Comparison of ENCODE assay signal across 8 cellular contexts in the genomic region with DNA sequence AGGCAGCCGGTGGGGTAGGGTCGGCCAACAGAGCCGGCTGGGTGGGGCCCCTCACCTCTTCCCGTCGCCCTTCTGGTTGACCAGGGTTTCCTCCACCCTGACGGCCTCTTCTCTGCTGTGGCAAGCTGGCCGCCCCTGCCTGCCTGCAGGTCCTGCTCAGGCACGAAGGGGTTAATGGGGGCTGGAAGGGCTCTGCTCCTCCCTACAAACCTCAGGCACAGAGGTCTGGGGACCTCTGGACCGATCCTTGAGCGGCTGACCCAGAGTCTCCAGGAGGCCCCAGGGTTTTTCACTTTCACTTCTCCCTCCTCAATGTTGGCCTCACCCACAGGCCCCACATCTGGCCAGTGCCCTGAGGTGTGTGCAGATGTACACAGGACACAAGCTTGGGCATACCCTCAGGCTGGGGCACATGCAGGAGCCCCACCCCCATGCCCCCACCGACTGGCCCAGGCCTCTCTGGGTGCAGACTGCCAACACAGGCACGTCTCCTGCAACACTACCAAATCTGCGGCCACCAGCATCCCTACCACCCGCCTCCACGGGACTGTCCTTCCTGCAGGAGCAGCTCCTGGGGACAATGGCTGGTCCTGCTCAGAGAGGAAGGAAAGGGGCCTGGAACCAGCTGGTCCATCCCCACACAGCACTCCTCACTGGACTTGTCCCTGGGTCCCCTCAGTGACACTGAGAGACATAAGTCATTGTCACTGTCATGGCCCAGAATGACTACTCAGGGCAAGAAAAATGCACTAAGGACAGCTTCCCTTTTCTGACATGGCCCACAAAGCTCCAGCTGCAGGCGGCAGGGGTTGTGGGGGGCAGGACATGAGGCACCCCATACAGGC. TPM values are rescaled to one million over a fixed set of nuclear protein-coding genes. Genes with fewer than 3 reads are reported as not detected.
DNase-seq lines count a peak whose midpoint lies in the region; ATAC-seq and TF ChIP-seq lines count a peak whose summit lies in the region.

No MANE protein-coding gene starts in this region.

- peaks cover 93% of the 10 kb centered on the region for H3K27me3 ChIP-seq in hepatocyte
- peaks cover 92% of the 10 kb centered on the region for H3K27me3 ChIP-seq in transverse colon

- CTCF ChIA-PET in RWPE1 (lab: Yijun Ruan, JAX), result interaction anchor here (0.7 to 1.5 kb wide), 5 partner anchors 21 to 153 kb away, joined by 3 to 7 read pairs (median 5); no protein-coding TSS in a partner anchor

- peaks cover 70% of the 10 kb centered on the region for H3K27me3 Mint-ChIP-seq in activated T-cell treated with anti-CD3 and anti-CD28 coated beads, Interleukin-2, amount 50 U/mL, for 72 hours (ENCODE audit: low read depth)

- no peaks in the 10 kb centered on the region for H3K36me3 ChIP-seq in hepatocyte (replicated peaks; ENCODE audit: insufficient read depth, low read depth)
- H3K36me3 ChIP-seq in transverse colon, result no peaks in the 10 kb centered on the region

- H3K4me1 Mint-ChIP-seq in activated T-cell treated with anti-CD3 and anti-CD28 coated beads, Interleukin-2, amount 50 U/mL, for 72 hours (ENCODE audit: low read depth), result peaks cover 27% of the 10 kb centered on the region

- DNase-seq in activated T-cell treated with anti-CD3 and anti-CD28 coated beads, Interleukin-2, amount 50 U/mL, for 72 hours, result no peak
- DNase-seq in activated T-cell treated with anti-CD3 and anti-CD28 coated beads for 4 hours (no peak), RWPE1 (ENCODE audit: low spot score) (no peak), hepatocyte (ENCODE audit: low spot score) (no peak), transverse colon (peak; percentile 16), HK-2 (ENCODE audit: unreplicated experiment) (no peak), GM19240 (ENCODE audit: insufficient read length, low spot score) (no peak)
- DNase-seq in stimulated activated CD4-positive, alpha-beta T cell treated with anti-CD3 and anti-CD28 coated beads, Interleukin-4, amount 100 ng/mL, for 24 hours, result no peak

- H4K20me1 ChIP-seq in hepatocyte (ENCODE audit: insufficient read depth, poor library complexity, severe bottlenecking), result peaks cover 6% of the 10 kb centered on the region

- H3K4me1 ChIP-seq in hepatocyte (ENCODE audit: insufficient read depth), result peaks cover 10% of the 10 kb centered on the region
- peaks cover 9 to 40% (median 17%) of the 10 kb centered on the region in 4 donors for H3K4me1 ChIP-seq in transverse colon

- H3K9me3 ChIP-seq in hepatocyte (ENCODE audit: low read depth), result no peaks in the 10 kb centered on the region
- no peaks in the 10 kb centered on the region for H3K9me3 ChIP-seq in transverse colon

- H3K9me2 ChIP-seq in hepatocyte (replicated peaks; ENCODE audit: insufficient read depth), result no peaks in the 10 kb centered on the region

- no peak for TF ChIP-seq EP300 in transverse colon (IDR thresholded peaks at IDR 0.05; ENCODE audit: low read depth)

- POLR2A ChIA-PET in RWPE1 (lab: Yijun Ruan, JAX; ENCODE audit: low non-redundant PET), result no interaction called here

- no peaks in the 10 kb centered on the region for H3K79me2 ChIP-seq in hepatocyte

- 25% methylated on average over 14 of the region's 16 CpGs for WGBS in hepatocyte (ENCODE audit: low lambda C conversion rate, missing lambda C conversion rate)
- 43% methylated on average over 9 of the region's 16 CpGs; no CpG with 5 or more reads in 1 of the 2 donors for WGBS in transverse colon (ENCODE audit: low coverage in 1 of 2), 2 donors

- no peak overlapping the region for H3K27ac Mint-ChIP-seq in activated T-cell treated with anti-CD3 and anti-CD28 coated beads, Interleukin-2, amount 50 U/mL, for 72 hours

- H3K4me2 ChIP-seq in hepatocyte, result peak overlapping the region; percentile 79

- no peak overlapping the region for H3K4me3 ChIP-seq in hepatocyte
- H3K4me3 ChIP-seq in transverse colon, result peak overlapping the region in 2 of 4 donors; percentile 19 to 40

- TF ChIP-seq POLR2A in transverse colon (IDR thresholded peaks at IDR 0.05), result no peak

- H3K9me3 Mint-ChIP-seq in activated T-cell treated with anti-CD3 and anti-CD28 coated beads, Interleukin-2, amount 50 U/mL, for 72 hours, result no peaks in the 10 kb centered on the region

- H3K36me3 Mint-ChIP-seq in activated T-cell treated with anti-CD3 and anti-CD28 coated beads, Interleukin-2, amount 50 U/mL, for 72 hours (ENCODE audit: insufficient read depth in 2 of 2), result peaks cover 4 to 5% of the 10 kb centered on the region in 2 donors

- H3K27ac ChIP-seq in RWPE1 (peak overlapping the region; percentile 61), hepatocyte (no peak overlapping the region), transverse colon (no peak overlapping the region)

- peak overlapping the region; percentile 66 to 75 for H3K4me3 Mint-ChIP-seq in activated T-cell treated with anti-CD3 and anti-CD28 coated beads, Interleukin-2, amount 50 U/mL, for 72 hours

- in situ Hi-C loops in transverse colon (cut with MboI; ENCODE audit: low pct_ligation_motif_present in 1 of 4, low pct_unique_long_range_greater_than_20kb in 1 of 4, low sequenced_read_pairs in 3 of 4), result no loop called here

- no peak overlapping the region for H2AFZ ChIP-seq in hepatocyte

- peak in 1 of 2 donors; percentile 22 for ATAC-seq in activated T-cell treated with anti-CD3 and anti-CD28 coated beads, Interleukin-2, amount 50 U/mL, for 72 hours (replicated peaks in 1 of 2)

- TF ChIP-seq CTCF in RWPE1 (conservative IDR thresholded peaks at IDR 0.05; ENCODE audit: low read depth) (no peak), hepatocyte (IDR thresholded peaks at IDR 0.05; ENCODE audit: poor library complexity) (no peak), transverse colon (IDR thresholded peaks at IDR 0.05) (no peak)

- intact Hi-C loops in transverse colon (cut with DNase I; ENCODE audit: low total_unique reads), result no loop called here

RNA-seq across cellular contexts. Expression of gene TBX1, which starts 3.2 kb away (rescaled TPM):
- total RNA-seq in activated T-cell treated with anti-CD3 and anti-CD28 coated beads, Interleukin-2, amount 50 U/mL, for 72 hours, result under 1 TPM in 1 of 2 donors, not detected in 1; 0.12 TPM
- total RNA-seq in hepatocyte (not detected in 2 replicates), transverse colon (1 to 10 TPM in 2 of 4 donors, not detected in 2; 1.1 to 1.3 TPM)
- polyA plus RNA-seq in hepatocyte, result 0.07 and 1.1 TPM in 2 replicates

RNA-seq across cellular contexts. Expression of gene GP1BB, which starts 34.0 kb away (rescaled TPM):
- total RNA-seq in activated T-cell treated with anti-CD3 and anti-CD28 coated beads, Interleukin-2, amount 50 U/mL, for 72 hours, result under 1 TPM in 1 of 2 donors, not detected in 1; 0.17 TPM
- total RNA-seq in hepatocyte (1.0 and 2.5 TPM in 2 replicates), transverse colon (10 to 100 TPM in 1 of 4 donors, 1 to 10 TPM in 2, under 1 TPM in 1; 0.41 to 10.3 (median 1.8) TPM)
- polyA plus RNA-seq in hepatocyte, result 2.4 and 2.8 TPM in 2 replicates

RNA-seq across cellular contexts. Expression of gene SEPTIN5, which starts 43.1 kb away (rescaled TPM):
- 1 to 10 TPM; 1.8 to 1.9 TPM for total RNA-seq in activated T-cell treated with anti-CD3 and anti-CD28 coated beads, Interleukin-2, amount 50 U/mL, for 72 hours
- total RNA-seq in hepatocyte (4.3 and 10.0 TPM in 2 replicates), transverse colon (100 to 1,000 TPM in 1 of 4 donors, 1 to 10 TPM in 3; 2.5 to 709 (median 5.4) TPM)
- polyA plus RNA-seq in hepatocyte, result 9.4 and 9.7 TPM in 2 replicates
